13 cellular contexts compared by ENCODE assay signal in genomic region chr1:202567747-202568146, GRCh38.
DNase-seq lines count a peak whose midpoint lies in the region; ATAC-seq, FAIRE-seq and TF ChIP-seq lines count a peak whose summit lies in the region.
"Had no signal": no experiment of that assay in that cellular context is flagged by ENCODE, and none has a peak within 500 bp of the region (broad histone marks: within the 10 kb centered on the region; RNA-seq: fewer than 3 reads in every experiment).

No MANE protein-coding gene starts in this region.

- H4K20me1 ChIP-seq in smooth muscle cell (ENCODE audit: low read depth), result no peaks in the 10 kb centered on the region

- intact Hi-C loops in ascending aorta (cut with DNase I), result loop anchor here (2.0 kb wide), 1 partner anchor 27 kb away; no protein-coding TSS in a partner anchor

- peaks cover 33% of the 10 kb centered on the region for H3K4me1 Mint-ChIP-seq in HFFc6 (ENCODE audit: low read depth)
- H3K4me1 Mint-ChIP-seq: central memory CD8-positive, alpha-beta T cell had no signal

- no peak overlapping the region for H2AFZ ChIP-seq in smooth muscle cell (ENCODE audit: low read depth)

- no peaks in the 10 kb centered on the region for H3F3A ChIP-seq in smooth muscle cell (ENCODE audit: low read depth)

- H3K4me3 Mint-ChIP-seq in HFFc6, result peak overlapping the region; percentile 2; the same call in 1 of the 2 replicates
- H3K4me3 Mint-ChIP-seq: central memory CD8-positive, alpha-beta T cell; stimulated activated naive CD8-positive, alpha-beta T cell treated with anti-CD3 and anti-CD28 coated beads, Interleukin-15, Interleukin-2, amounts not matched to agents 100 ng/mL and 50 ng/mL, for 24 hours had no signal

- H3K9me3 Mint-ChIP-seq in HFFc6, result no peaks in the 10 kb centered on the region
- H3K9me3 Mint-ChIP-seq: central memory CD8-positive, alpha-beta T cell; stimulated activated naive CD8-positive, alpha-beta T cell treated with anti-CD3 and anti-CD28 coated beads, Interleukin-15, Interleukin-2, amounts not matched to agents 100 ng/mL and 50 ng/mL, for 24 hours had no signal

- H3K79me2 ChIP-seq in smooth muscle cell (ENCODE audit: low read depth), result no peaks in the 10 kb centered on the region

- H3K27me3 ChIP-seq in ascending aorta (no peaks in the 10 kb centered on the region), iPS-20b (ENCODE audit: insufficient read depth, low read length) (no peaks in the 10 kb centered on the region), smooth muscle cell (ENCODE audit: low read depth) (no peaks in the 10 kb centered on the region)

- H3K4me1 ChIP-seq in ascending aorta (peaks cover 13 to 91% of the 10 kb centered on the region in 2 donors), iPS-20b (ENCODE audit: insufficient read depth, low read length) (peaks cover 39% of the 10 kb centered on the region), smooth muscle cell (ENCODE audit: low read depth) (no peaks in the 10 kb centered on the region)

- TF ChIP-seq CTCF in HFFc6 (IDR thresholded peaks at IDR 0.05) (no peak), ascending aorta (IDR thresholded peaks at IDR 0.05) (no peak), smooth muscle cell (IDR thresholded peaks at IDR 0.05; ENCODE audit: borderline replicate concordance, insufficient read depth, poor library complexity, severe bottlenecking) (no peak), D721Med (IDR thresholded peaks at IDR 0.05; ENCODE audit: insufficient read depth, missing control alignments) (no peak)

- H3K4me3 ChIP-seq in ascending aorta (no peak overlapping the region), iPS-20b (ENCODE audit: low read length) (peak overlapping the region; percentile 52), smooth muscle cell (no peak overlapping the region)
- H3K4me3 ChIP-seq: GM12878 had no signal

- H3K9ac ChIP-seq in iPS-20b (ENCODE audit: low read depth, low read length), result peak overlapping the region; percentile 65; the same call in 1 of the 2 replicates
- H3K9ac ChIP-seq in smooth muscle cell (ENCODE audit: low read depth), result no peak overlapping the region

- H3K36me3 ChIP-seq in ascending aorta (peaks cover 63 to 74% of the 10 kb centered on the region in 2 donors), iPS-20b (ENCODE audit: insufficient read depth, low read depth, low read length) (no peaks in the 10 kb centered on the region), smooth muscle cell (ENCODE audit: low read depth) (no peaks in the 10 kb centered on the region)

- peak; percentile 28 for DNase-seq in HFFc6
- no peak for DNase-seq in ascending aorta (ENCODE audit: low spot score in 2 of 2)
- DNase-seq in smooth muscle cell (lab: John Stamatoyannopoulos, UW; ENCODE audit: unreplicated experiment), result no peak
- DNase-seq in stimulated activated CD4-positive, alpha-beta T cell treated with anti-CD3 and anti-CD28 coated beads, Interleukin-2, amount 100 ng/mL, for 48 hours, result no peak
- DNase-seq in D721Med (ENCODE audit: insufficient read length, low spot score), result no peak
- no peak for DNase-seq in T-helper 1 cell
- DNase-seq: NCI-H1436 had no signal

- H3K4me2 ChIP-seq in smooth muscle cell, result peak overlapping the region; percentile 11

- H3K9me3 ChIP-seq in ascending aorta, result no peaks in the 10 kb centered on the region
- no peaks in the 10 kb centered on the region for H3K9me3 ChIP-seq in iPS-20b (ENCODE audit: insufficient read depth, low read depth, low read length)
- no peaks in the 10 kb centered on the region for H3K9me3 ChIP-seq in smooth muscle cell (replicated peaks; ENCODE audit: low read depth)

- H3K27me3 Mint-ChIP-seq in HFFc6 (ENCODE audit: insufficient read depth), result no peaks in the 10 kb centered on the region; the same call in 1 of the 2 replicates
- H3K27me3 Mint-ChIP-seq: central memory CD8-positive, alpha-beta T cell; stimulated activated naive CD8-positive, alpha-beta T cell treated with anti-CD3 and anti-CD28 coated beads, Interleukin-15, Interleukin-2, amounts not matched to agents 100 ng/mL and 50 ng/mL, for 24 hours had no signal

- peak overlapping the region; percentile 78 to 79 for H3K27ac ChIP-seq in ascending aorta
- peak overlapping the region; percentile 64 for H3K27ac ChIP-seq in iPS-20b (ENCODE audit: low read length)
- H3K27ac ChIP-seq in smooth muscle cell (ENCODE audit: low read depth), result no peak overlapping the region

- ATAC-seq in GM21528 (IDR thresholded peaks at IDR 0.05; ENCODE audit: low FRiP score, unreplicated experiment), result no peak
- ATAC-seq: GM12878 had no signal

- no peaks in the 10 kb centered on the region; the same call in 1 of the 2 replicates for H3K36me3 Mint-ChIP-seq in HFFc6 (ENCODE audit: low read depth)

- WGBS in smooth muscle cell (ENCODE audit: low lambda C conversion rate), result 67% methylated on average over 4 of the region's 4 CpGs

- FAIRE-seq in D721Med (lab: Jason Lieb, UNC), result no peak
- FAIRE-seq: frontal cortex, GM12878 had no signal

- peak overlapping the region; percentile 68 for H3K27ac Mint-ChIP-seq in HFFc6
